In genomic region chr3:184249412-184250166, GRCh38 we compare ENCODE assay signal across 9 cellular contexts. TPM values are rescaled to one million over a fixed set of nuclear protein-coding genes. Genes with fewer than 3 reads are reported as not detected.
A peak's percentile ranks its signal among the peaks of the same experiment; 100 is the strongest.
DNase-seq lines count a peak whose midpoint lies in the region; ATAC-seq, FAIRE-seq and TF ChIP-seq lines count a peak whose summit lies in the region.
"Had no signal": no experiment of that assay in that cellular context is flagged by ENCODE, and none has a peak within 500 bp of the region (broad histone marks: within the 10 kb centered on the region; RNA-seq: fewer than 3 reads in every experiment).

Gene EEF1AKMT4, plus strand, starts transcription at chr3:184249672. Its CDS starts 23 bp downstream, at chr3:184249695.

- no peaks in the 10 kb centered on the region for H3K27me3 ChIP-seq in bronchial epithelial cell (ENCODE audit: control insufficient read depth, insufficient read depth, low read length)

- H3K4me3 Mint-ChIP-seq in immature natural killer cell, result peak within 1 kb of the TSS; percentile 90 to 98 (median 96)

- TF ChIP-seq CTCF in WI38 (IDR thresholded peaks at IDR 0.05; ENCODE audit: low read depth, low read length) (peak; percentile 42), bronchial epithelial cell (IDR thresholded peaks at IDR 0.05; ENCODE audit: insufficient read depth, low read length, severe bottlenecking) (peak; percentile 62)

- FAIRE-seq in bronchial epithelial cell (lab: Jason Lieb, UNC), result peak; percentile 7
- FAIRE-seq: colon had no signal

- H3K4me1 Mint-ChIP-seq in immature natural killer cell, result peaks cover 17 to 22% of the 10 kb centered on the region in 2 donors

- H3K27me3 Mint-ChIP-seq in immature natural killer cell (ENCODE audit: low read depth in 3 of 3), result peaks cover 12 to 14% (median 12%) of the 10 kb centered on the region in 3 donors

- peaks cover 3 to 10% (median 5%) of the 10 kb centered on the region in 3 donors for H3K36me3 Mint-ChIP-seq in immature natural killer cell

- peak; percentile 78 for ATAC-seq in GM18873 (IDR thresholded peaks at IDR 0.05; ENCODE audit: low FRiP score, unreplicated experiment)
- peak; percentile 86 for ATAC-seq in HG03139 (IDR thresholded peaks at IDR 0.05; ENCODE audit: unreplicated experiment)

- H3K27ac Mint-ChIP-seq in immature natural killer cell, result peak within 1 kb of the TSS; percentile 88 to 97 (median 94)

- H3K4me3 ChIP-seq in WI38 (ENCODE audit: low read depth, low read length) (peak within 1 kb of the TSS; percentile 95), bronchial epithelial cell (ENCODE audit: low read depth, low read length) (peak within 1 kb of the TSS; percentile 65)

- peaks cover 0 to 1% (median 0%) of the 10 kb centered on the region in 6 donors for H3K9me3 Mint-ChIP-seq in immature natural killer cell

- peaks cover 11% of the 10 kb centered on the region for H3K36me3 ChIP-seq in bronchial epithelial cell (ENCODE audit: control insufficient read depth, insufficient read depth, low read length)

- peak; percentile 96 for DNase-seq in AG08395 (ENCODE audit: low spot score)
- peak; percentile 98 for DNase-seq in NCI-H2196 treated with DMSO at 0.1 percent for 48 hours (lab: John Stamatoyannopoulos, UW; ENCODE audit: unreplicated experiment)
- peak; percentile 96 for DNase-seq in bronchial epithelial cell (ENCODE audit: low read depth)
- peak; percentile 95 to 96 (median 96) for DNase-seq in immature natural killer cell
- DNase-seq in smooth muscle cell of the brain vasculature (ENCODE audit: low read depth, low spot score), result peak; percentile 90

RNA-seq across cellular contexts. Expression of gene EEF1AKMT4, which starts in this region (rescaled TPM):
- 10.1 and 14.0 TPM in 2 replicates for total RNA-seq in bronchial epithelial cell
- polyA plus RNA-seq in immature natural killer cell, result 1 to 10 TPM; 1.7 to 5.4 (median 3.3) TPM

Comparison
In these comparisons a context has a peak if more than half of its experiments do, and no peak if none do; other contexts are left out.
1. Peak in every context shown above with its lines: DNase-seq, ATAC-seq and H3K4me3 ChIP-seq.